Comparison of ENCODE assay signal across 17 cellular contexts in the genomic region with DNA sequence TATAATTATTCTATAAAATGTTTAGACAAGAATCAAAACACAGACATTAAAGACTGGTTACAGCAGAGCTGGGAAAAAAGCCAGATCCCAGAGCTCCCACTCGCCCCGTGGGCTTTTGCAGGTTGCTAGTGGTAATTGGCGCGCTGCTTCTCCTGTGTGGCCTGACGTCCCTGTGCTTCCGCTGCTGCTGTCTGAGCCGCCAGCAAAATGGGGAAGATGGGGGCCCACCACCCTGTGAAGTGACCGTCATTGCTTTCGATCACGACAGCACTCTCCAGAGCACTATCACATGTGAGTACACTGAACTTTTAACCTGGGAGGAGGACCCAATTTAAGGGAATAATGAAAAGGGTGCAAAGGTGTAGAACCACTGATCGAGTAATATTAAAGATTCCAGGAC. TPM values are rescaled to one million over a fixed set of nuclear protein-coding genes. Genes with fewer than 3 reads are reported as not detected.
DNase-seq lines count a peak whose midpoint lies in the region; ATAC-seq and TF ChIP-seq lines count a peak whose summit lies in the region.
"Had no signal": no experiment of that assay in that cellular context is flagged by ENCODE, and none has a peak within 500 bp of the region (broad histone marks: within the 10 kb centered on the region; RNA-seq: fewer than 3 reads in every experiment).

No MANE protein-coding gene starts in this region.

- no peak overlapping the region for H3K4me3 Mint-ChIP-seq in naive thymus-derived CD4-positive, alpha-beta T cell
- H3K4me3 Mint-ChIP-seq in HFFc6 = no peak overlapping the region
- H3K4me3 Mint-ChIP-seq: activated CD4-positive, alpha-beta memory T cell treated with anti-CD3 and anti-CD28 coated beads for 36 hours; neural progenitor cell had no signal

- H3K9ac ChIP-seq in BLaER1 treated with 17β-estradiol and CSF1 and Interleukin-3, amounts not matched to agents 10 nM and 100 nM = 0 out of 22 replicates have a peak overlapping the region, but pooled peaks of 1 of the 11 experiments have one; percentile 18
- H3K9ac ChIP-seq: GM23248, neural progenitor cell had no signal

- in situ Hi-C loops in G401 (cut with HindIII; ENCODE audit: low sequenced_read_pairs) = no loop called here

- no peak for TF ChIP-seq POLR2A in heart left ventricle (IDR thresholded peaks at IDR 0.05)

- POLR2A ChIA-PET in naive thymus-derived CD4-positive, alpha-beta T cell (lab: Charles Lee) = no interaction called here

- H3K4me1 Mint-ChIP-seq in naive thymus-derived CD4-positive, alpha-beta T cell = peaks cover 0 to 8% (median 4%) of the 10 kb centered on the region in 7 donors
- peaks cover 61% of the 10 kb centered on the region for H3K4me1 Mint-ChIP-seq in HFFc6 (ENCODE audit: low read depth)
- H3K4me1 Mint-ChIP-seq: neural progenitor cell had no signal

- intact Hi-C loops in heart left ventricle (cut with DNase I) = no loop called here
- intact Hi-C loops in naive thymus-derived CD4-positive, alpha-beta T cell (cut with micrococcal nuclease) = no loop called here

- no peaks in the 10 kb centered on the region for H3K9me3 Mint-ChIP-seq in naive thymus-derived CD4-positive, alpha-beta T cell
- H3K9me3 Mint-ChIP-seq in HFFc6 = no peaks in the 10 kb centered on the region
- H3K9me3 Mint-ChIP-seq: activated CD4-positive, alpha-beta memory T cell treated with anti-CD3 and anti-CD28 coated beads for 36 hours; neural progenitor cell had no signal

- H3K4me1 ChIP-seq in BLaER1 treated with 17β-estradiol and CSF1 and Interleukin-3, amounts not matched to agents 10 nM and 100 nM = peaks cover 0 to 60% (median 11%) of the 10 kb centered on the region in 10 experiments; a peak in 10 of 20 replicates
- H3K4me1 ChIP-seq in heart left ventricle = peaks cover 0 to 19% (median 0%) of the 10 kb centered on the region in 12 donors
- H3K4me1 ChIP-seq in naive thymus-derived CD4-positive, alpha-beta T cell (ENCODE audit: control insufficient read depth in 2 of 2, insufficient read depth in 2 of 2, low read length in 2 of 2) = no peaks in the 10 kb centered on the region
- H3K4me1 ChIP-seq: gastrocnemius medialis, neural progenitor cell had no signal

- no peak overlapping the region for H3K27ac Mint-ChIP-seq in naive thymus-derived CD4-positive, alpha-beta T cell
- no peak overlapping the region for H3K27ac Mint-ChIP-seq in HFFc6
- H3K27ac Mint-ChIP-seq: activated CD4-positive, alpha-beta memory T cell treated with anti-CD3 and anti-CD28 coated beads for 36 hours; neural progenitor cell had no signal

- no peaks in the 10 kb centered on the region for H3K36me3 Mint-ChIP-seq in naive thymus-derived CD4-positive, alpha-beta T cell
- H3K36me3 Mint-ChIP-seq in HFFc6 (ENCODE audit: low read depth) = no peaks in the 10 kb centered on the region
- H3K36me3 Mint-ChIP-seq: activated CD4-positive, alpha-beta memory T cell treated with anti-CD3 and anti-CD28 coated beads for 36 hours; neural progenitor cell had no signal

- ATAC-seq in heart left ventricle = peak in 1 of 4 donors; percentile 67
- ATAC-seq in naive thymus-derived CD4-positive, alpha-beta T cell = peak; percentile 61
- ATAC-seq in HG02588 (IDR thresholded peaks at IDR 0.05; ENCODE audit: unreplicated experiment) = no peak
- ATAC-seq: gastrocnemius medialis had no signal

- TF ChIP-seq CTCF in heart left ventricle (IDR thresholded peaks at IDR 0.05) (no peak), HFFc6 (IDR thresholded peaks at IDR 0.05) (no peak)

- WGBS in heart left ventricle, 4 donors = 56 to 72% (median 70%) methylated on average over 11 of the region's 11 CpGs

- no peaks in the 10 kb centered on the region for H3K36me3 ChIP-seq in BLaER1 treated with 17β-estradiol and CSF1 and Interleukin-3, amounts not matched to agents 10 nM and 100 nM
- no peaks in the 10 kb centered on the region for H3K36me3 ChIP-seq in heart left ventricle
- H3K36me3 ChIP-seq in naive thymus-derived CD4-positive, alpha-beta T cell (ENCODE audit: control insufficient read depth in 2 of 3, insufficient read depth in 3 of 3, low read length in 3 of 3) = no peaks in the 10 kb centered on the region
- H3K36me3 ChIP-seq: gastrocnemius medialis, neural progenitor cell had no signal

- H3K27me3 ChIP-seq in BLaER1 treated with 17β-estradiol and CSF1 and Interleukin-3, amounts not matched to agents 10 nM and 100 nM = no peaks in the 10 kb centered on the region
- H3K27me3 ChIP-seq in heart left ventricle = peaks cover 0 to 19% (median 0%) of the 10 kb centered on the region in 9 donors
- no peaks in the 10 kb centered on the region for H3K27me3 ChIP-seq in naive thymus-derived CD4-positive, alpha-beta T cell (ENCODE audit: control insufficient read depth in 2 of 2, insufficient read depth in 2 of 2, low read length in 2 of 2)
- H3K27me3 ChIP-seq: neural progenitor cell had no signal

- H3K27me3 Mint-ChIP-seq in naive thymus-derived CD4-positive, alpha-beta T cell = peaks cover 5 to 41% (median 17%) of the 10 kb centered on the region in 5 donors
- no peaks in the 10 kb centered on the region for H3K27me3 Mint-ChIP-seq in HFFc6 (ENCODE audit: insufficient read depth)

- H3K4me2 ChIP-seq in BLaER1 treated with 17β-estradiol and CSF1 and Interleukin-3, amounts not matched to agents 10 nM and 100 nM = peak overlapping the region in 7 of 11 experiments; percentile 7 to 83 (median 45); a peak in 8 of 22 replicates
- H3K4me2 ChIP-seq: neural progenitor cell had no signal

- DNase-seq in NOMO-1 treated with DMSO at 0.1 percent for 48 hours (lab: John Stamatoyannopoulos, UW; ENCODE audit: unreplicated experiment) (peak; percentile 88), heart left ventricle (peak in 4 of 5 donors; percentile 35 to 70 (median 46)), HFFc6 (no peak), foreskin melanocyte (no peak), G401 (ENCODE audit: low spot score) (no peak)
- no peak for DNase-seq in naive thymus-derived CD4-positive, alpha-beta T cell
- DNase-seq: activated CD4-positive, alpha-beta memory T cell treated with anti-CD3 and anti-CD28 coated beads for 36 hours; activated effector memory CD4-positive, alpha-beta T cell treated with Interleukin-2 at 50 U/mL for 16 hours; DMS53; GM23248; NCI-H446 had no signal

- no peak overlapping the region; a peak in 1 of 22 replicates for H3K27ac ChIP-seq in BLaER1 treated with 17β-estradiol and CSF1 and Interleukin-3, amounts not matched to agents 10 nM and 100 nM
- H3K27ac ChIP-seq in heart left ventricle = no peak overlapping the region
- H3K27ac ChIP-seq in naive thymus-derived CD4-positive, alpha-beta T cell (ENCODE audit: low read depth, low read length) = no peak overlapping the region
- H3K27ac ChIP-seq: gastrocnemius medialis, GM23248, neural progenitor cell had no signal

- H3K9me3 ChIP-seq in BLaER1 treated with 17β-estradiol and CSF1 and Interleukin-3, amounts not matched to agents 10 nM and 100 nM (replicated peaks in 1 of 11) = no peaks in the 10 kb centered on the region
- no peaks in the 10 kb centered on the region for H3K9me3 ChIP-seq in heart left ventricle
- no peaks in the 10 kb centered on the region for H3K9me3 ChIP-seq in naive thymus-derived CD4-positive, alpha-beta T cell (ENCODE audit: control insufficient read depth in 2 of 3, low read length in 3 of 3)
- H3K9me3 ChIP-seq: gastrocnemius medialis had no signal

- CTCF ChIA-PET in naive thymus-derived CD4-positive, alpha-beta T cell (lab: Charles Lee) = no interaction called here

- no peak overlapping the region for H3K4me3 ChIP-seq in BLaER1 treated with 17β-estradiol and CSF1 and Interleukin-3, amounts not matched to agents 10 nM and 100 nM
- H3K4me3 ChIP-seq in heart left ventricle = no peak overlapping the region
- no peak overlapping the region for H3K4me3 ChIP-seq in naive thymus-derived CD4-positive, alpha-beta T cell (ENCODE audit: low read length)
- H3K4me3 ChIP-seq: gastrocnemius medialis, GM23248, neural progenitor cell had no signal

- H4K20me1 ChIP-seq in BLaER1 treated with 17β-estradiol and CSF1 and Interleukin-3, amounts not matched to agents 10 nM and 100 nM = no peaks in the 10 kb centered on the region

RNA-seq across cellular contexts. Expression of a gene that starts 7.5 kb away (rescaled TPM):
- total RNA-seq in heart left ventricle = under 1 TPM in 1 of 9 donors, not detected in 8; 0.53 TPM
- polyA plus RNA-seq in heart left ventricle = under 1 TPM in 1 of 2 donors, not detected in 1; 0.03 TPM
- under 1 TPM in 1 of 5 experiments, not detected in 4; 0.47 TPM for total RNA-seq in naive thymus-derived CD4-positive, alpha-beta T cell
- not detected for polyA plus RNA-seq in naive thymus-derived CD4-positive, alpha-beta T cell
- total RNA-seq in HFFc6 (2021; fragmentation: NEBNext Ultra II Directional; extraction: Animal tissue kit (Norgen Biotek cat#: 25700)) = 1 to 10 TPM in 4 of 6 experiments, under 1 TPM in 2; 0.74 to 2.3 (median 1.1) TPM
- 0.68 TPM in 1 of 2 replicates, not detected in the other for total RNA-seq in G401 (2014; rRNA removed; shearing (Covaris generic))
- total RNA-seq: activated CD4-positive, alpha-beta memory T cell treated with anti-CD3 and anti-CD28 coated beads for 36 hours; gastrocnemius medialis; kidney epithelial cell; T-helper 2 cell treated with Interferon-gamma antibody and Interleukin-4, amounts not matched to agents 100 ng/mL and 5 ng/mL, for 36 hours had no signal

RNA-seq across cellular contexts. Expression of a gene that starts 14.4 kb away (rescaled TPM):
- 1 to 10 TPM in 2 of 9 donors, under 1 TPM in 5, not detected in 2; 0.34 to 1.6 (median 0.81) TPM for total RNA-seq in heart left ventricle
- under 1 TPM; 0.07 to 0.38 TPM for polyA plus RNA-seq in heart left ventricle
- 1 to 10 TPM in 2 of 5 experiments, not detected in 3; 3.1 to 4.0 TPM for total RNA-seq in naive thymus-derived CD4-positive, alpha-beta T cell
- polyA plus RNA-seq in naive thymus-derived CD4-positive, alpha-beta T cell = not detected
- total RNA-seq in HFFc6 (2021; fragmentation: NEBNext Ultra II Directional; extraction: Animal tissue kit (Norgen Biotek cat#: 25700)) = 10 to 100 TPM; 30.3 to 53.6 (median 40.0) TPM
- 0.37 and 4.3 TPM in 2 replicates for total RNA-seq in G401 (2014; rRNA removed; shearing (Covaris generic))
- total RNA-seq: activated CD4-positive, alpha-beta memory T cell treated with anti-CD3 and anti-CD28 coated beads for 36 hours; kidney epithelial cell; T-helper 2 cell treated with Interferon-gamma antibody and Interleukin-4, amounts not matched to agents 100 ng/mL and 5 ng/mL, for 36 hours had no signal

RNA-seq across cellular contexts. Expression of a gene that starts 26.4 kb away (rescaled TPM):
- 100 to 1,000 TPM; 212 to 790 (median 297) TPM for total RNA-seq in heart left ventricle
- polyA plus RNA-seq in heart left ventricle = 100 to 1,000 TPM; 126 to 258 TPM
- total RNA-seq in naive thymus-derived CD4-positive, alpha-beta T cell = 100 to 1,000 TPM in 2 of 5 experiments, 10 to 100 TPM in 2, 1 to 10 TPM in 1; 3.7 to 165 (median 29.4) TPM
- 10 to 100 TPM; 14.7 to 14.9 TPM for polyA plus RNA-seq in naive thymus-derived CD4-positive, alpha-beta T cell
- 100 to 1,000 TPM; 152 to 231 (median 162) TPM for total RNA-seq in HFFc6 (2021; fragmentation: NEBNext Ultra II Directional; extraction: Animal tissue kit (Norgen Biotek cat#: 25700))
- 37.6 and 88.9 TPM in 2 replicates for total RNA-seq in G401 (2014; rRNA removed; shearing (Covaris generic))

RNA-seq across cellular contexts. Expression of a gene that starts 56.3 kb away (rescaled TPM):
- 10 to 100 TPM in 1 of 9 donors, 1 to 10 TPM in 6, under 1 TPM in 2; 0.83 to 31.5 (median 1.9) TPM for total RNA-seq in heart left ventricle
- polyA plus RNA-seq in heart left ventricle = 1 to 10 TPM; 1.1 to 2.7 TPM
- 100 to 1,000 TPM in 1 of 5 experiments, 10 to 100 TPM in 1, 1 to 10 TPM in 2, not detected in 1; 1.5 to 121 (median 7.2) TPM for total RNA-seq in naive thymus-derived CD4-positive, alpha-beta T cell
- not detected for polyA plus RNA-seq in naive thymus-derived CD4-positive, alpha-beta T cell
- total RNA-seq in HFFc6 (2021; fragmentation: NEBNext Ultra II Directional; extraction: Animal tissue kit (Norgen Biotek cat#: 25700)) = not detected
- not detected in 2 replicates for total RNA-seq in G401 (2014; rRNA removed; shearing (Covaris generic))
- total RNA-seq: activated CD4-positive, alpha-beta memory T cell treated with anti-CD3 and anti-CD28 coated beads for 36 hours; GM23248; T-helper 2 cell treated with Interferon-gamma antibody and Interleukin-4, amounts not matched to agents 100 ng/mL and 5 ng/mL, for 36 hours had no signal
- polyA plus RNA-seq: GM23248 had no signal

Comparison
In these comparisons a context has a peak if more than half of its experiments do, and no peak if none do; other contexts are left out.
1. DNase-seq: peak in NOMO-1 treated with DMSO at 0.1 percent for 48 hours (single experiment) and heart left ventricle (4 of 5); none in naive thymus-derived CD4-positive, alpha-beta T cell (0 of 9), HFFc6 (single experiment), foreskin melanocyte (single experiment) and G401 (single experiment).